15 cellular contexts compared by ENCODE assay signal in the genomic region with DNA sequence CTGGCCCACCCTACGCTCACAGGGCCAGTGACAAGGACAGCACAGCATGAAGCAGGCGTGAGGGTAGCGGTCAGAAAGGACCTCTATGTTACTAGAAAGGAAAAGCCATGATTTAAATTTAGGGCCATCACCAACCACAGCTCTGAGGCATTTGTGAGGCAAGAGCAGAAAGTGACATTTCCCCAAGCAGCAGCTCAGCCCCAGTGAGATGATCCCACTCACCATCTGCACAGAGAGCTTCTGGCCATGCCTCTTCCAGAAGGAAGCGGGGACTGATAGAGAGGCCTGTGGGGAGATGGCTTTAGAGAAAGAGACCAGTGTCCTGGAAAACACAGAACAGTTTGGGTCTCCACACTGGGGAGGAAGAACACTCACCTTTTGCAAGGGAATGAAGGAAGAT.
DNase-seq lines count a peak whose midpoint lies in the region; ATAC-seq lines count a peak whose summit lies in the region.
"Had no signal": no experiment of that assay in that cellular context is flagged by ENCODE, and none has a peak within 500 bp of the region (broad histone marks: within the 10 kb centered on the region; RNA-seq: fewer than 3 reads in every experiment).

No MANE protein-coding gene starts in this region.

- peak overlapping the region; percentile 33 for H3K27ac ChIP-seq in angular gyrus (ENCODE audit: low read depth, low read length)
- no peak overlapping the region for H3K27ac ChIP-seq in mesendoderm (ENCODE audit: low read depth, low read length)
- H3K27ac ChIP-seq: BLaER1 treated with 17β-estradiol and CSF1 and Interleukin-3, amounts not matched to agents 10 nM and 100 nM had no signal

- no peak overlapping the region for H2AK5ac ChIP-seq in mesendoderm (ENCODE audit: low read length)

- no peak overlapping the region for H4K5ac ChIP-seq in mesendoderm (ENCODE audit: low read length)

- H3K9ac ChIP-seq in mesendoderm (ENCODE audit: low read length), result no peak overlapping the region
- H3K9ac ChIP-seq: BLaER1 treated with 17β-estradiol and CSF1 and Interleukin-3, amounts not matched to agents 10 nM and 100 nM had no signal

- H3K4me2 ChIP-seq in mesendoderm (ENCODE audit: low read length), result no peak overlapping the region
- H3K4me2 ChIP-seq: BLaER1 treated with 17β-estradiol and CSF1 and Interleukin-3, amounts not matched to agents 10 nM and 100 nM; GM23338 had no signal

- DNase-seq in G401 (ENCODE audit: low spot score) (peak; percentile 43), mesendoderm (no peak), T-helper 9 cell (no peak), DMS79 (lab: John Stamatoyannopoulos, UW) (no peak)
- DNase-seq: BE2C; CD4-positive, alpha-beta T cell; CD8-positive, alpha-beta memory T cell; DMS 273 treated with DMSO at 0.1 percent for 48 hours; DMS79 treated with DMSO at 0.1 percent for 48 hours; HFFc6 had no signal

- no peak overlapping the region for H3K4ac ChIP-seq in mesendoderm (ENCODE audit: low read depth, low read length)

- H3K79me1 ChIP-seq in mesendoderm (ENCODE audit: low read length), result no peaks in the 10 kb centered on the region

- no peak overlapping the region for H2BK15ac ChIP-seq in mesendoderm (replicated peaks; ENCODE audit: low read depth)

- H3K79me2 ChIP-seq in mesendoderm (ENCODE audit: control insufficient read depth, insufficient read depth, low read length), result no peaks in the 10 kb centered on the region

- H2BK120ac ChIP-seq in mesendoderm (ENCODE audit: low read depth, low read length), result no peak overlapping the region

- in situ Hi-C loops in G401 (cut with HindIII; ENCODE audit: low sequenced_read_pairs), result no loop called here

- H4K8ac ChIP-seq in mesendoderm (ENCODE audit: low read depth, low read length), result no peak overlapping the region

- H3K4me1 ChIP-seq in mesendoderm (ENCODE audit: control insufficient read depth, low read depth, low read length), result peaks cover 3% of the 10 kb centered on the region
- H3K4me1 ChIP-seq: BE2C, HAP-1 had no signal

- no peak for ATAC-seq in GM19035 (IDR thresholded peaks at IDR 0.05; ENCODE audit: unreplicated experiment)
- ATAC-seq: GM23338 had no signal

- H3K27me3 ChIP-seq in mesendoderm (ENCODE audit: insufficient read depth, low read length, poor library complexity), result no peaks in the 10 kb centered on the region
- H3K27me3 ChIP-seq: BE2C; BLaER1 treated with 17β-estradiol and CSF1 and Interleukin-3, amounts not matched to agents 10 nM and 100 nM had no signal

- no CpG with 5 or more reads among the region's 4 CpGs for WGBS in mesendoderm (ENCODE audit: extremely low coverage, insufficient coverage, low lambda C conversion rate)

- no peak overlapping the region for H2BK5ac ChIP-seq in mesendoderm (ENCODE audit: low read length)

- no peak overlapping the region for H3K23ac ChIP-seq in mesendoderm (ENCODE audit: low read length)

- H3K56ac ChIP-seq in mesendoderm (ENCODE audit: low read length), result no peak overlapping the region

- H3K18ac ChIP-seq in mesendoderm (ENCODE audit: low read length), result peak overlapping the region; percentile 19

- no peak overlapping the region for H3K4me3 ChIP-seq in mesendoderm (ENCODE audit: low read length)
- H3K4me3 ChIP-seq: BLaER1 treated with 17β-estradiol and CSF1 and Interleukin-3, amounts not matched to agents 10 nM and 100 nM; GM23338; HAP-1 had no signal

- no peaks in the 10 kb centered on the region for H3K36me3 ChIP-seq in mesendoderm (ENCODE audit: control insufficient read depth, insufficient read depth, low read length)
- H3K36me3 ChIP-seq: BE2C; BLaER1 treated with 17β-estradiol and CSF1 and Interleukin-3, amounts not matched to agents 10 nM and 100 nM; HAP-1 had no signal
